Comparison of ENCODE assay signal across 8 cellular contexts in genomic region chr7:34748244-34749039, GRCh38.
DNase-seq lines count a peak whose midpoint lies in the region; ATAC-seq and TF ChIP-seq lines count a peak whose summit lies in the region.

No MANE protein-coding gene starts in this region.

- DNase-seq in COLO829 (ENCODE audit: low spot score) (peak; percentile 51), adipocyte (ENCODE audit: low read depth) (peak; percentile 68), kidney epithelial cell (ENCODE audit: low read depth) (peak; percentile 89), NCI-H1048 (lab: John Stamatoyannopoulos, UW) (no peak)
- no peak for DNase-seq in activated T-cell treated with anti-CD3 and anti-CD28 coated beads, Interleukin-2, amount 50 U/mL, for 24 hours

- TF ChIP-seq RAD21 in Ishikawa (IDR thresholded peaks at IDR 0.05; ENCODE audit: low read depth), result peak; percentile 28

- H3K36me3 ChIP-seq in adipocyte (ENCODE audit: control insufficient read depth, insufficient read depth, low read length, severe bottlenecking) (no peaks in the 10 kb centered on the region), kidney epithelial cell (ENCODE audit: control insufficient read depth, insufficient read depth, low read length) (no peaks in the 10 kb centered on the region)

- TF ChIP-seq CTCF in kidney epithelial cell (IDR thresholded peaks at IDR 0.05; ENCODE audit: insufficient read depth, low read length, poor library complexity, severe bottlenecking), result no peak

- no peaks in the 10 kb centered on the region for H3K4me1 Mint-ChIP-seq in activated T-cell treated with anti-CD3 and anti-CD28 coated beads, Interleukin-2, amount 50 U/mL, for 24 hours (ENCODE audit: low read depth)

- H3K27me3 Mint-ChIP-seq in activated T-cell treated with anti-CD3 and anti-CD28 coated beads, Interleukin-2, amount 50 U/mL, for 24 hours, result peaks cover 9% of the 10 kb centered on the region

- peaks cover 3% of the 10 kb centered on the region for H3K4me1 ChIP-seq in adipocyte (ENCODE audit: control insufficient read depth, insufficient read depth, low read length)

- H3K9ac ChIP-seq in adipocyte (ENCODE audit: low read length), result no peak overlapping the region

- H3K27me3 ChIP-seq in adipocyte (replicated peaks; ENCODE audit: control insufficient read depth, insufficient read depth, low read length) (no peaks in the 10 kb centered on the region), kidney epithelial cell (ENCODE audit: control insufficient read depth, insufficient read depth, low read length) (no peaks in the 10 kb centered on the region)

- H3K4me3 ChIP-seq in adipocyte (ENCODE audit: low read length) (no peak overlapping the region), kidney epithelial cell (ENCODE audit: low read depth, low read length) (no peak overlapping the region)

- H3K9me3 ChIP-seq in adipocyte (ENCODE audit: control insufficient read depth, low read length), result no peaks in the 10 kb centered on the region

- peak; percentile 96 for TF ChIP-seq EP300 in Ishikawa (IDR thresholded peaks at IDR 0.05; ENCODE audit: borderline replicate concordance)

- ATAC-seq in activated CD4-positive, CD25-positive, alpha-beta regulatory T cell treated with anti-CD3 and anti-CD28 coated beads, Interleukin-2, amount 50 U/mL, for 24 hours, result no peak
- ATAC-seq in GM18907 (IDR thresholded peaks at IDR 0.05; ENCODE audit: unreplicated experiment), result no peak

- H3K4me3 Mint-ChIP-seq in activated T-cell treated with anti-CD3 and anti-CD28 coated beads, Interleukin-2, amount 50 U/mL, for 24 hours, result no peak overlapping the region

- H3K36me3 Mint-ChIP-seq in activated T-cell treated with anti-CD3 and anti-CD28 coated beads, Interleukin-2, amount 50 U/mL, for 24 hours (ENCODE audit: low read depth), result no peaks in the 10 kb centered on the region

- no peaks in the 10 kb centered on the region for H3K9me3 Mint-ChIP-seq in activated T-cell treated with anti-CD3 and anti-CD28 coated beads, Interleukin-2, amount 50 U/mL, for 24 hours

- H3K27ac Mint-ChIP-seq in activated T-cell treated with anti-CD3 and anti-CD28 coated beads, Interleukin-2, amount 50 U/mL, for 24 hours, result no peak overlapping the region

TF ChIP-seq in Ishikawa, 13 proteins besides CTCF, POLR2A, EP300 and RAD21:
- no peak for TF ChIP-seq ZBTB7A (IDR thresholded peaks at IDR 0.05; ENCODE audit: low read depth)
- peak; percentile 98 for TF ChIP-seq TEAD4 (IDR thresholded peaks at IDR 0.05)
- 0 out of 2 replicates have a peak, but pooled peaks have one; percentile 41 for TF ChIP-seq CEBPB (IDR thresholded peaks at IDR 0.05)
- TF ChIP-seq MAX (IDR thresholded peaks at IDR 0.05), result peak; percentile 72
- peak; percentile 37; the same call in 1 of the 2 replicates for TF ChIP-seq USF1 (IDR thresholded peaks at IDR 0.05)
- no peak for TF ChIP-seq YY1 (IDR thresholded peaks at IDR 0.05; ENCODE audit: low read depth)
- TF ChIP-seq TCF12 (IDR thresholded peaks at IDR 0.05; ENCODE audit: low read depth), result peak; percentile 97
- no peak for TF ChIP-seq EGR1 (IDR thresholded peaks at IDR 0.05)
- no peak for TF ChIP-seq CREB1 (IDR thresholded peaks at IDR 0.05; ENCODE audit: low read depth)
- TF ChIP-seq TAF1 (IDR thresholded peaks at IDR 0.05; ENCODE audit: low read depth), result no peak
- peak; percentile 98 for TF ChIP-seq NFIC (IDR thresholded peaks at IDR 0.05)
- TF ChIP-seq FOXM1 (IDR thresholded peaks at IDR 0.05; ENCODE audit: borderline replicate concordance, low read depth), result peak; percentile 88
- TF ChIP-seq REST (IDR thresholded peaks at IDR 0.05; ENCODE audit: low read depth), result no peak

Comparison
In these comparisons a context has a peak if more than half of its experiments do, and no peak if none do; other contexts are left out.
1. DNase-seq: peak in COLO829 (single experiment), adipocyte (single experiment) and kidney epithelial cell (single experiment); none in activated T-cell treated with anti-CD3 and anti-CD28 coated beads, Interleukin-2, amount 50 U/mL, for 24 hours (single experiment) and NCI-H1048 (single experiment).